ENCODE assay signal across 8 cellular contexts in the genomic region with DNA sequence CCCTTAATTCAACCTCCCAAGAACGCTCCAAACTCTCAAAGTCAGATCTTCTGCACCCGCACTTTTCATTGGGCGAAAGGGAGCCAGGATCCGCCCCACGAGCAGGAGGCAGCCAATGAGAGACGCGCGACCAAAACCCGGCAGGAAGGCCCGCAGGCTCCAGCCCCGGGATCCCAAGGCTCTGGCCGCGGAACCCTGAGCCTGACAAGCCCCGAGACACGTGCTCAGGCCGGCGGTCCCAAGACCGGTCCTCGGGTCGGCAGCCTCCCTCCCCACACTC. TPM values are rescaled to one million over a fixed set of nuclear protein-coding genes. Genes with fewer than 3 reads are reported as not detected.
A peak's percentile ranks its signal among the peaks of the same experiment; 100 is the strongest.
DNase-seq lines count a peak whose midpoint lies in the region; ATAC-seq and TF ChIP-seq lines count a peak whose summit lies in the region.

No MANE protein-coding gene starts in this region.

- peak overlapping the region; percentile 87 for H3K4me3 Mint-ChIP-seq in Caco-2 (ENCODE audit: unreplicated experiment)

- CTCF ChIA-PET in Caco-2 (lab: Charles Lee), result interaction anchor here (0.6 to 1.8 kb wide), 2 partner anchors 10 to 20 kb away, joined by 3 to 8 read pairs; no protein-coding TSS in a partner anchor

- intact Hi-C loops in Caco-2 (cut with micrococcal nuclease; ENCODE audit: unreplicated experiment), result no loop called here

- H3K36me3 ChIP-seq in Caco-2 (ENCODE audit: control insufficient read depth, insufficient read depth, low read length) (peaks cover 4% of the 10 kb centered on the region; the same call in 1 of the 2 replicates), OCI-LY3 (replicated peaks; ENCODE audit: low read depth, low read length) (peaks cover 37% of the 10 kb centered on the region)

- no TSS peak for BruUV-seq in Caco-2 (replicated peaks; lab: Mats Ljungman, UMichigan)

- POLR2A ChIA-PET in Caco-2 (lab: Charles Lee), result interaction anchor here (0.6 to 1.8 kb wide), 4 partner anchors 32 to 529 kb away, joined by 4 to 11 read pairs (median 8); no protein-coding TSS in a partner anchor

- H3K36me3 Mint-ChIP-seq in Caco-2 (ENCODE audit: insufficient read depth, unreplicated experiment), result peaks cover 72% of the 10 kb centered on the region

- H3K4me3 ChIP-seq in Caco-2 (ENCODE audit: low read depth, low read length), result peak overlapping the region; percentile 93
- peak overlapping the region; percentile 99 for H3K4me3 ChIP-seq in OCI-LY3 (ENCODE audit: low read length)

- H3K4me2 ChIP-seq in OCI-LY3 (ENCODE audit: low read length), result peak overlapping the region; percentile 79

- peak overlapping the region; percentile 87 for H3K27ac ChIP-seq in OCI-LY3 (ENCODE audit: low read length)
- peak overlapping the region; percentile 90 for H3K27ac ChIP-seq in epithelial cell of prostate

- TF ChIP-seq CTCF in Caco-2 (IDR thresholded peaks at IDR 0.05; ENCODE audit: insufficient read depth in 1 of 2, low read depth in 1 of 2, low read length in 1 of 2, severe bottlenecking in 1 of 2, unreplicated experiment in 1 of 2), result no peak
- TF ChIP-seq CTCF in OCI-LY3 (IDR thresholded peaks at IDR 0.05; ENCODE audit: low read depth, low read length), result no peak

- no peaks in the 10 kb centered on the region for H3K9me3 Mint-ChIP-seq in Caco-2 (ENCODE audit: unreplicated experiment)

- H3K27ac Mint-ChIP-seq in Caco-2 (ENCODE audit: unreplicated experiment), result peak overlapping the region; percentile 88

- peaks cover 3% of the 10 kb centered on the region; the same call in 1 of the 2 replicates for H4K20me1 ChIP-seq in OCI-LY3 (ENCODE audit: insufficient read depth, low read length)

- ATAC-seq in GM21367 (IDR thresholded peaks at IDR 0.05; ENCODE audit: unreplicated experiment), result peak; percentile 73

- H3K4me1 Mint-ChIP-seq in Caco-2 (ENCODE audit: low read depth, unreplicated experiment), result peaks cover 16% of the 10 kb centered on the region

- H3K79me2 ChIP-seq in OCI-LY3 (ENCODE audit: low read length), result peaks cover 72% of the 10 kb centered on the region

- H3K9ac ChIP-seq in OCI-LY3 (ENCODE audit: low read length), result peak overlapping the region; percentile 97

- no peaks in the 10 kb centered on the region for H3K4me1 ChIP-seq in Caco-2
- H3K4me1 ChIP-seq in OCI-LY3 (ENCODE audit: low read length), result peaks cover 23% of the 10 kb centered on the region

- H3K27me3 ChIP-seq in Caco-2 (replicated peaks; ENCODE audit: control insufficient read depth, insufficient read depth, low read length), result no peaks in the 10 kb centered on the region
- H3K27me3 ChIP-seq in OCI-LY3 (ENCODE audit: low read depth, low read length), result no peaks in the 10 kb centered on the region

- H3K9me3 ChIP-seq in Caco-2 (no peaks in the 10 kb centered on the region), OCI-LY3 (ENCODE audit: insufficient read depth, low read length) (no peaks in the 10 kb centered on the region)

- peak overlapping the region; percentile 82 for H2AFZ ChIP-seq in OCI-LY3 (ENCODE audit: low read depth, low read length)

- DNase-seq in Caco-2 (peak; percentile 90 to 91), HUDEP-2 (lab: John Stamatoyannopoulos, UW; ENCODE audit: unreplicated experiment in 76 of 76) (peak in 74 of 76 experiments; percentile 17 to 94 (median 81)), activated T-cell treated with anti-CD3 and anti-CD28 coated beads for 24 hours (ENCODE audit: low read depth) (peak; percentile 87), epithelial cell of prostate (ENCODE audit: low read depth, low spot score) (peak; percentile 60), mucosa of gallbladder (ENCODE audit: low spot score) (peak; percentile 89)
- DNase-seq in stimulated activated CD8-positive, alpha-beta memory T cell treated with anti-CD3 and anti-CD28 coated beads, Interleukin-4, amount 100 ng/mL, for 24 hours (ENCODE audit: low read depth), result peak; percentile 80

- H3K27me3 Mint-ChIP-seq in Caco-2 (ENCODE audit: insufficient read depth, unreplicated experiment), result no peaks in the 10 kb centered on the region

RNA-seq across cellular contexts. Expression of a gene that starts 0.4 kb away (rescaled TPM):
- 101 and 110 TPM in 2 replicates for total RNA-seq in Caco-2 (2022)
- total RNA-seq in mucosa of gallbladder, result 55.9 TPM

RNA-seq across cellular contexts. Expression of a gene that starts 0.7 kb away (rescaled TPM):
- total RNA-seq in Caco-2 (2022) (32.7 and 33.6 TPM in 2 replicates), mucosa of gallbladder (21.5 TPM)

RNA-seq across cellular contexts. Expression of a gene that starts 35.3 kb away (rescaled TPM):
- 0.23 TPM in 1 of 2 replicates, not detected in the other for total RNA-seq in Caco-2 (2022)
- total RNA-seq in mucosa of gallbladder, result not detected

RNA-seq across cellular contexts. Expression of a gene that starts 36.4 kb away (rescaled TPM):
- total RNA-seq in Caco-2 (2022), result 54.4 and 55.9 TPM in 2 replicates
- 97.1 TPM for total RNA-seq in mucosa of gallbladder

RNA-seq across cellular contexts. Expression of a gene that starts 49.3 kb away (rescaled TPM):
- not detected in 2 replicates for total RNA-seq in Caco-2 (2022)
- 0.92 TPM for total RNA-seq in mucosa of gallbladder

Comparison
In these comparisons a context has a peak if more than half of its experiments do, and no peak if none do; other contexts are left out.
1. Peak in every context shown above with its lines: DNase-seq, ATAC-seq, H3K4me3 ChIP-seq and H3K27ac ChIP-seq.